25 cellular contexts compared by ENCODE assay signal in the genomic region with DNA sequence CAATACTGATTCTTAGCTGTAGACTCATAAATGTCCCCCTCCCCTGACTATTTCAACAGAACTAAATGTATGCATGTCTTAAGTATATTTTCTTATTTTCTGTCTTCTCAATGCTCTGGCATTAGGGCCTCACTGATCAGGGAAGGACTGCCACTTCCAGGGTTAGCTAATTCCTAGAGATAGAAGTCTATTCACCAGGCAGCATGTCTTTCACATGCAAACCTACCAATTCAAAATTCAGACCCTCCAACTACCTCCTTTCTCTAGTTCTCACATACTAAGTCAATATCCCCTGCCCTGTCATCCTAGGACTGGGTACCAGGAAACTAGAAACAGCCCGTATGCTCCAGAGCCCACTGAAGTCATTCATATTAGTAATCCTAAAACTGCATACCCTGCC.
"Had no signal": no experiment of that assay in that cellular context is flagged by ENCODE, and none has a peak within 500 bp of the region (broad histone marks: within the 10 kb centered on the region; RNA-seq: fewer than 3 reads in every experiment).

No MANE protein-coding gene starts in this region.

- H3K9me3 ChIP-seq: left ventricle myocardium inferior, pancreas, prostate gland, tibial nerve, upper lobe of left lung, vagina had no signal

- H3K4me1 Mint-ChIP-seq: naive B cell; neural crest cell; stimulated activated memory B cell treated with anti-CD40 and anti-IgM and Interleukin-4, amounts not matched to agents 10 μg/mL and 1 μg/mL and 100 μg/mL, for 72 hours had no signal

- H3K27me3 Mint-ChIP-seq: naive B cell; natural killer cell treated with Interleukin-12 subunit alpha and Interleukin-12 subunit beta and Interleukin-15 and Interleukin-18, amount 100 ng/mL, for 72 hours; stimulated activated memory B cell treated with anti-CD40 and anti-IgM and Interleukin-4, amounts not matched to agents 10 μg/mL and 1 μg/mL and 100 μg/mL, for 72 hours; stimulated activated naive CD8-positive, alpha-beta T cell treated with anti-CD3 and anti-CD28 coated beads, Interleukin-15, amount 100 ng/mL, for 72 hours had no signal

- H3K4me1 ChIP-seq: left ventricle myocardium inferior, pancreas, prostate gland, tibial nerve, upper lobe of left lung, vagina had no signal

- ATAC-seq: pancreas; right cardiac atrium; sciatic nerve; stimulated activated memory B cell treated with anti-CD40 and anti-IgM and Interleukin-4, amounts not matched to agents 10 μg/mL and 1 μg/mL and 100 μg/mL, for 72 hours; stimulated activated naive CD8-positive, alpha-beta T cell treated with anti-CD3 and anti-CD28 coated beads, Interleukin-15, amount 100 ng/mL, for 72 hours had no signal

- DNase-seq: hypothalamus; islet precursor cell; left ventricle myocardium inferior; mesendoderm; naive B cell; nucleus accumbens; pancreas; posterior cingulate gyrus; retina; right cardiac atrium; stimulated activated CD4-positive, alpha-beta T cell treated with anti-CD3 and anti-CD28 coated beads, Interleukin-4, amount 100 ng/mL, for 24 hours; stimulated activated naive CD4-positive, alpha-beta T cell treated with Interleukin-2 at 50 U/mL for 16 hours; stimulated activated naive CD8-positive, alpha-beta T cell treated with anti-CD3 and anti-CD28 coated beads, Interleukin-15, amount 100 ng/mL, for 72 hours; substantia nigra; upper lobe of left lung had no signal

- H3K27me3 ChIP-seq: pancreas, tibial nerve, upper lobe of left lung, vagina had no signal

- H3K27ac Mint-ChIP-seq: mesothelial cell of epicardium; natural killer cell treated with Interleukin-12 subunit alpha and Interleukin-12 subunit beta and Interleukin-15 and Interleukin-18, amount 100 ng/mL, for 72 hours; stimulated activated memory B cell treated with anti-CD40 and anti-IgM and Interleukin-4, amounts not matched to agents 10 μg/mL and 1 μg/mL and 100 μg/mL, for 72 hours had no signal

- H3K36me3 ChIP-seq: prostate gland had no signal

- H3K27ac ChIP-seq: left ventricle myocardium inferior, pancreas, prostate gland, skin epidermis, tibial nerve, upper lobe of left lung, vagina had no signal

- H3K4me3 Mint-ChIP-seq: mesothelial cell of epicardium; naive B cell; natural killer cell treated with Interleukin-12 subunit alpha and Interleukin-12 subunit beta and Interleukin-15 and Interleukin-18, amount 100 ng/mL, for 72 hours; neural crest cell; stimulated activated memory B cell treated with anti-CD40 and anti-IgM and Interleukin-4, amounts not matched to agents 10 μg/mL and 1 μg/mL and 100 μg/mL, for 72 hours; stimulated activated naive CD8-positive, alpha-beta T cell treated with anti-CD3 and anti-CD28 coated beads, Interleukin-15, amount 100 ng/mL, for 72 hours had no signal

- H3K4me3 ChIP-seq: left ventricle myocardium inferior, lung, pancreas, prostate gland, skin epidermis, tibial nerve, upper lobe of left lung, vagina had no signal

- H3K9me3 Mint-ChIP-seq: mesothelial cell of epicardium; naive B cell; natural killer cell treated with Interleukin-12 subunit alpha and Interleukin-12 subunit beta and Interleukin-15 and Interleukin-18, amount 100 ng/mL, for 72 hours; neural crest cell; stimulated activated memory B cell treated with anti-CD40 and anti-IgM and Interleukin-4, amounts not matched to agents 10 μg/mL and 1 μg/mL and 100 μg/mL, for 72 hours; stimulated activated naive CD8-positive, alpha-beta T cell treated with anti-CD3 and anti-CD28 coated beads, Interleukin-15, amount 100 ng/mL, for 72 hours had no signal
